In the genomic region with DNA sequence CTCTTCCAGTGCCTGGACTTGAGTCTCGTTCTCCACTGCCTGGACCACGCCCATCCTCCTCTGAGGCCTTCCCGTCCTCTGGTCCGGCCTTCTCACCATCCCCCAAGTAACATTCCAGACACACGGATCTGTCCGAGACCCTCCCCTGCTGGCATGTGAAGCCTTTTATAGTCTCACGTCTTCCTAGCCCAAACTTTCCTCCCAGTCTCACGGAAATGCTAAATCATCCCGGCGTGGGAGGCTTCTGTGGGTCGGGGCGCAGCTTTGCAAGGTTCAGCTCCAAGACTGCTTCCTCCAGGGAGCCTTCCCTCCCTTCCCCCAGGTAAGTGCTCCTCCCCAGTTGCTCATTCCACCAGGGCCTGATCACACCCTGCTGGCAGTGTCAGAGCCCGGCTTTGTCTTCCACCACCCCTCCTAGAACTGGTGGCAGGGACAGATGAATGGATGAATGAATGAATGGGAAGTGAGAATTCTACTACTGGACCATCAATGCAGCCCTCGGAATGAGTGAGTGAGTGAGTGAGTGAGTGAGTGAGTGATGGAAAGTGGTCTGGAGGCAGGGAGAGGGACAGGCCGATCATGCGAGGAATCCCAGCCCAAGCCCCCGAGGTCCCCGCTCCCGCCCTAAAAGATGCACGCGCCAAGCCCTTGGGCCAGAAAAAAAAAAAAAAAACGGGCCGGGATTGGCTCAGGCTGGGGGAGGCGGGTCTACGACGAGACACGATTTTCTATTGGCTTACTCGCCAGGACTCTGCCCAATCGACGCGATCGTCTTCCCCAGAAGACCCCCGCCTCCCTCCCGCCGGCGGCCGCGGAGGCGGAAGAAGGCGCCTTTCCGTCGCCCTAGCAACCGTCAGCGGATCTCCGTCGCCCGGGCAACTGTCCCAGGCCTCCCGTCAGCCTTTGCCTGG, we compare ENCODE assay signal across 8 cellular contexts. TPM values are rescaled to one million over a fixed set of nuclear protein-coding genes. Genes with fewer than 3 reads are reported as not detected.
DNase-seq lines count a peak whose midpoint lies in the region; ATAC-seq and TF ChIP-seq lines count a peak whose summit lies in the region.

No MANE protein-coding gene starts in this region.

- no peaks in the 10 kb centered on the region for H3K36me3 ChIP-seq in adrenal gland (replicated peaks in 1 of 2)
- no peaks in the 10 kb centered on the region for H3K36me3 ChIP-seq in heart left ventricle
- H3K36me3 ChIP-seq in parathyroid adenoma (ENCODE audit: control insufficient read depth, insufficient read depth, low read length): no peaks in the 10 kb centered on the region
- no peaks in the 10 kb centered on the region for H3K36me3 ChIP-seq in tibial nerve

- no peaks in the 10 kb centered on the region for H3K79me2 ChIP-seq in parathyroid adenoma

- WGBS in adrenal gland, 4 donors: 2 to 5% (median 2%) methylated on average over 22 to 48 of the region's 48 CpGs
- WGBS in heart left ventricle, 4 donors: 0 to 1% (median 1%) methylated on average over 48 of the region's 48 CpGs
- 1 to 2% methylated on average over 42 to 47 of the region's 48 CpGs for WGBS in tibial nerve, 2 donors

- TF ChIP-seq CTCF in HFF-Myc (IDR thresholded peaks at IDR 0.05; ENCODE audit: low read depth, low read length, missing control alignments): no peak
- TF ChIP-seq CTCF in adrenal gland (IDR thresholded peaks at IDR 0.05): no peak
- TF ChIP-seq CTCF in heart left ventricle (IDR thresholded peaks at IDR 0.05): no peak
- TF ChIP-seq CTCF in parathyroid adenoma (IDR thresholded peaks at IDR 0.05): no peak
- TF ChIP-seq CTCF in tibial nerve (IDR thresholded peaks at IDR 0.05): no peak

- H2AFZ ChIP-seq in parathyroid adenoma: peak overlapping the region; percentile 98

- TF ChIP-seq POLR2A in adrenal gland (IDR thresholded peaks at IDR 0.05) (no peak), heart left ventricle (IDR thresholded peaks at IDR 0.05) (no peak), tibial nerve (IDR thresholded peaks at IDR 0.05) (no peak)

- no peaks in the 10 kb centered on the region for H3K27me3 ChIP-seq in adrenal gland
- no peaks in the 10 kb centered on the region for H3K27me3 ChIP-seq in heart left ventricle
- H3K27me3 ChIP-seq in parathyroid adenoma (ENCODE audit: control insufficient read depth, insufficient read depth, low read length): no peaks in the 10 kb centered on the region
- no peaks in the 10 kb centered on the region for H3K27me3 ChIP-seq in tibial nerve

- H3K27ac ChIP-seq in adrenal gland: peak overlapping the region in 1 of 5 donors; percentile 41
- H3K27ac ChIP-seq in heart left ventricle: peak overlapping the region in 11 of 12 donors; percentile 39 to 92 (median 77)
- peak overlapping the region; percentile 46 for H3K27ac ChIP-seq in parathyroid adenoma
- H3K27ac ChIP-seq in tibial nerve: peak overlapping the region in 3 of 4 donors; percentile 73 to 90 (median 88)

- no peaks in the 10 kb centered on the region for H3K9me3 ChIP-seq in adrenal gland (replicated peaks in 1 of 3)
- H3K9me3 ChIP-seq in heart left ventricle: no peaks in the 10 kb centered on the region
- no peaks in the 10 kb centered on the region for H3K9me3 ChIP-seq in parathyroid adenoma (ENCODE audit: control insufficient read depth, low read length)
- H3K9me3 ChIP-seq in tibial nerve: no peaks in the 10 kb centered on the region

- intact Hi-C loops in adrenal gland (cut with DNase I): no loop called here
- intact Hi-C loops in heart left ventricle (cut with DNase I): no loop called here

- ATAC-seq in heart left ventricle: peak; percentile 96 to 97 (median 97)

- TF ChIP-seq EP300 in tibial nerve (IDR thresholded peaks at IDR 0.05): peak in 1 of 2 donors; percentile 46

- DNase-seq in DMS79 (lab: John Stamatoyannopoulos, UW): peak; percentile 94
- peak; percentile 80 for DNase-seq in HFF-Myc (ENCODE audit: extremely low read depth, low read depth)
- DNase-seq in NCI-H1417 treated with DMSO at 0.1 percent for 48 hours (lab: John Stamatoyannopoulos, UW): peak; percentile 87
- DNase-seq in T-helper 1 cell: peak in 4 of 5 donors; percentile 47 to 81 (median 61)
- DNase-seq in adrenal gland: peak; percentile 87 to 96 (median 92)
- peak; percentile 94 to 95 (median 95) for DNase-seq in heart left ventricle
- peak; percentile 69 to 77 for DNase-seq in tibial nerve (ENCODE audit: low spot score in 2 of 2)

- peak overlapping the region; percentile 51 for H3K4me3 ChIP-seq in HFF-Myc (replicated peaks; ENCODE audit: low read depth, low read length)
- H3K4me3 ChIP-seq in adrenal gland: peak overlapping the region in 2 of 4 donors; percentile 23 to 75
- peak overlapping the region; percentile 53 to 83 (median 70) for H3K4me3 ChIP-seq in heart left ventricle
- H3K4me3 ChIP-seq in parathyroid adenoma (ENCODE audit: low read depth, low read length): peak overlapping the region; percentile 71
- peak overlapping the region; percentile 58 to 76 (median 72) for H3K4me3 ChIP-seq in tibial nerve

- H3K4me2 ChIP-seq in parathyroid adenoma (ENCODE audit: low read length): peak overlapping the region; percentile 95

- H3K4me1 ChIP-seq in adrenal gland (replicated peaks in 1 of 2) (peaks cover 5 to 10% of the 10 kb centered on the region in 2 donors), heart left ventricle (peaks cover 0 to 26% (median 12%) of the 10 kb centered on the region in 12 donors), parathyroid adenoma (peaks cover 3% of the 10 kb centered on the region), tibial nerve (peaks cover 0 to 28% (median 12%) of the 10 kb centered on the region in 4 donors)

- no peak overlapping the region for H3K9ac ChIP-seq in parathyroid adenoma

RNA-seq across cellular contexts. Expression of gene EPHX3, which starts 9.3 kb away (rescaled TPM):
- total RNA-seq in adrenal gland (1 to 10 TPM in 1 of 8 donors, under 1 TPM in 5, not detected in 2; 0.43 to 7.5 (median 0.62) TPM), heart left ventricle (1 to 10 TPM in 1 of 9 donors, under 1 TPM in 5, not detected in 3; 0.12 to 1.3 (median 0.14) TPM), tibial nerve (under 1 TPM in 1 of 4 donors, not detected in 3; 0.20 TPM)
- polyA plus RNA-seq in adrenal gland (under 1 TPM; 0.24 to 0.44 (median 0.31) TPM), heart left ventricle (under 1 TPM; 0.11 to 0.21 TPM)

RNA-seq across cellular contexts. Expression of gene NOTCH3, which starts 22.2 kb away (rescaled TPM):
- 10 to 100 TPM in 7 of 8 donors, 1 to 10 TPM in 1; 8.3 to 39.3 (median 17.7) TPM for total RNA-seq in adrenal gland
- polyA plus RNA-seq in adrenal gland: 1 to 10 TPM; 3.7 to 8.9 (median 6.2) TPM
- total RNA-seq in heart left ventricle: 10 to 100 TPM; 20.9 to 77.2 (median 35.2) TPM
- 10 to 100 TPM; 16.7 to 21.9 TPM for polyA plus RNA-seq in heart left ventricle
- total RNA-seq in tibial nerve: 10 to 100 TPM; 34.3 to 86.1 (median 53.2) TPM
